12 cellular contexts compared by ENCODE assay signal in genomic region chr5:110478899-110479298, GRCh38.
DNase-seq lines count a peak whose midpoint lies in the region; TF ChIP-seq lines count a peak whose summit lies in the region.
"Had no signal": no experiment of that assay in that cellular context is flagged by ENCODE, and none has a peak within 500 bp of the region (broad histone marks: within the 10 kb centered on the region; RNA-seq: fewer than 3 reads in every experiment).

No MANE protein-coding gene starts in this region.

- in situ Hi-C loops in astrocyte of the cerebellum (cut with HindIII; ENCODE audit: low sequenced_read_pairs): no loop called here

- POLR2A ChIA-PET in BJ (lab: Charles Lee): no interaction called here

- no peak overlapping the region for H3K27ac ChIP-seq in WERI-Rb-1
- H3K27ac ChIP-seq: ascending aorta, lower lobe of right lung had no signal

- peaks cover 2% of the 10 kb centered on the region for H3K4me1 Mint-ChIP-seq in progenitor cell of endocrine pancreas (ENCODE audit: low read depth)
- H3K4me1 Mint-ChIP-seq: CD4-positive, alpha-beta memory T cell had no signal

- H3K27me3 ChIP-seq in BJ (ENCODE audit: control insufficient read depth, insufficient read depth, low read length) (no peaks in the 10 kb centered on the region), kidney epithelial cell (ENCODE audit: control insufficient read depth, insufficient read depth, low read length) (no peaks in the 10 kb centered on the region), WERI-Rb-1 (ENCODE audit: insufficient read depth, low read depth, severe bottlenecking) (no peaks in the 10 kb centered on the region)
- H3K27me3 ChIP-seq: ascending aorta had no signal

- no peak overlapping the region for H3K27ac Mint-ChIP-seq in progenitor cell of endocrine pancreas
- H3K27ac Mint-ChIP-seq: activated CD4-positive, alpha-beta memory T cell treated with anti-CD3 and anti-CD28 coated beads for 36 hours; CD4-positive, alpha-beta memory T cell had no signal

- H3K4me3 ChIP-seq in BJ (ENCODE audit: low read depth, low read length) (no peak overlapping the region), astrocyte of the cerebellum (ENCODE audit: low read depth, low read length) (no peak overlapping the region), kidney epithelial cell (ENCODE audit: low read depth, low read length) (no peak overlapping the region), WERI-Rb-1 (ENCODE audit: low read depth, low read length) (no peak overlapping the region)
- H3K4me3 ChIP-seq: ascending aorta, lower lobe of right lung had no signal

- no peaks in the 10 kb centered on the region for H3K36me3 ChIP-seq in BJ (ENCODE audit: control insufficient read depth, insufficient read depth, low read length)
- no peaks in the 10 kb centered on the region for H3K36me3 ChIP-seq in kidney epithelial cell (ENCODE audit: control insufficient read depth, insufficient read depth, low read length)
- H3K36me3 ChIP-seq in WERI-Rb-1: no peaks in the 10 kb centered on the region
- H3K36me3 ChIP-seq: ascending aorta, lower lobe of right lung had no signal

- CTCF ChIA-PET in BJ (lab: Yijun Ruan, JAX): no interaction called here

- H3K36me3 Mint-ChIP-seq in progenitor cell of endocrine pancreas (ENCODE audit: insufficient read depth): no peaks in the 10 kb centered on the region
- H3K36me3 Mint-ChIP-seq: activated CD4-positive, alpha-beta memory T cell treated with anti-CD3 and anti-CD28 coated beads for 36 hours; CD4-positive, alpha-beta memory T cell had no signal

- DNase-seq in BJ (ENCODE audit: low read depth) (peak; percentile 78), M059J (ENCODE audit: low read depth) (peak; percentile 77), astrocyte of the cerebellum (ENCODE audit: low read depth) (peak; percentile 95), kidney epithelial cell (ENCODE audit: low read depth) (peak; percentile 70), GM19238 (ENCODE audit: insufficient read length, low spot score) (no peak), progenitor cell of endocrine pancreas (ENCODE audit: low spot score, unreplicated experiment) (no peak), WERI-Rb-1 (no peak), iPS-NIHi11 (ENCODE audit: low spot score) (no peak)
- DNase-seq: activated CD4-positive, alpha-beta memory T cell treated with anti-CD3 and anti-CD28 coated beads for 36 hours; CD4-positive, alpha-beta memory T cell; lower lobe of right lung had no signal

- no peaks in the 10 kb centered on the region for H3K9me3 Mint-ChIP-seq in progenitor cell of endocrine pancreas (ENCODE audit: low read depth)

- H3K4me3 Mint-ChIP-seq in progenitor cell of endocrine pancreas (ENCODE audit: low read depth): no peak overlapping the region
- H3K4me3 Mint-ChIP-seq: activated CD4-positive, alpha-beta memory T cell treated with anti-CD3 and anti-CD28 coated beads for 36 hours; CD4-positive, alpha-beta memory T cell had no signal

- no peaks in the 10 kb centered on the region for H3K9me3 ChIP-seq in WERI-Rb-1 (ENCODE audit: severe bottlenecking)
- H3K9me3 ChIP-seq: lower lobe of right lung had no signal

- no peaks in the 10 kb centered on the region for H3K27me3 Mint-ChIP-seq in progenitor cell of endocrine pancreas
- H3K27me3 Mint-ChIP-seq: activated CD4-positive, alpha-beta memory T cell treated with anti-CD3 and anti-CD28 coated beads for 36 hours; CD4-positive, alpha-beta memory T cell had no signal

- TF ChIP-seq CTCF in BJ (IDR thresholded peaks at IDR 0.05; ENCODE audit: insufficient read depth, low read depth, low read length) (no peak), astrocyte of the cerebellum (IDR thresholded peaks at IDR 0.05; ENCODE audit: low read depth, low read length, missing control alignments) (no peak), kidney epithelial cell (IDR thresholded peaks at IDR 0.05; ENCODE audit: insufficient read depth, low read length, poor library complexity, severe bottlenecking) (no peak), progenitor cell of endocrine pancreas (IDR thresholded peaks at IDR 0.05; ENCODE audit: unreplicated experiment) (no peak), WERI-Rb-1 (IDR thresholded peaks at IDR 0.05; ENCODE audit: low read depth, low read length) (no peak)

Comparison
In these comparisons a context has a peak if more than half of its experiments do, and no peak if none do; other contexts are left out.
1. DNase-seq: peak in BJ (single experiment), M059J (single experiment), astrocyte of the cerebellum (single experiment) and kidney epithelial cell (single experiment); none in GM19238 (single experiment), progenitor cell of endocrine pancreas (single experiment), WERI-Rb-1 (single experiment) and iPS-NIHi11 (single experiment).